Comparison of ENCODE assay signal across 1 cellular context in genomic region chr9:127714916-127715442, GRCh38.
A peak's percentile ranks its signal among the peaks of the same experiment; 100 is the strongest.
TF ChIP-seq lines count a peak whose summit lies in the region.

No MANE protein-coding gene starts in this region.

TF ChIP-seq in H1, 55 proteins besides CTCF, POLR2A, EP300 and RAD21:
- TF ChIP-seq MAX (IDR thresholded peaks at IDR 0.05) (0 out of 2 replicates have a peak, but pooled peaks have one; percentile 18), GABPA (IDR thresholded peaks at IDR 0.05; ENCODE audit: borderline replicate concordance, insufficient read depth, low read length) (no peak), BACH1 (IDR thresholded peaks at IDR 0.05; ENCODE audit: low read length) (no peak), YY1 (IDR thresholded peaks at IDR 0.05; ENCODE audit: low read depth, low read length) (no peak), SIN3A (conservative IDR thresholded peaks at IDR 0.05 in 1 of 2, IDR thresholded peaks at IDR 0.05 in 1 of 2; ENCODE audit: low read depth in 1 of 2, low read length in 2 of 2) (no peak), ASH2L (IDR thresholded peaks at IDR 0.05; ENCODE audit: low read length) (peak; percentile 14), RXRA (IDR thresholded peaks at IDR 0.05; ENCODE audit: insufficient read depth, low read depth, low read length) (no peak), SRF (IDR thresholded peaks at IDR 0.05; ENCODE audit: low read depth, low read length) (no peak)
